1 cellular context compared by ENCODE assay signal in the genomic region with DNA sequence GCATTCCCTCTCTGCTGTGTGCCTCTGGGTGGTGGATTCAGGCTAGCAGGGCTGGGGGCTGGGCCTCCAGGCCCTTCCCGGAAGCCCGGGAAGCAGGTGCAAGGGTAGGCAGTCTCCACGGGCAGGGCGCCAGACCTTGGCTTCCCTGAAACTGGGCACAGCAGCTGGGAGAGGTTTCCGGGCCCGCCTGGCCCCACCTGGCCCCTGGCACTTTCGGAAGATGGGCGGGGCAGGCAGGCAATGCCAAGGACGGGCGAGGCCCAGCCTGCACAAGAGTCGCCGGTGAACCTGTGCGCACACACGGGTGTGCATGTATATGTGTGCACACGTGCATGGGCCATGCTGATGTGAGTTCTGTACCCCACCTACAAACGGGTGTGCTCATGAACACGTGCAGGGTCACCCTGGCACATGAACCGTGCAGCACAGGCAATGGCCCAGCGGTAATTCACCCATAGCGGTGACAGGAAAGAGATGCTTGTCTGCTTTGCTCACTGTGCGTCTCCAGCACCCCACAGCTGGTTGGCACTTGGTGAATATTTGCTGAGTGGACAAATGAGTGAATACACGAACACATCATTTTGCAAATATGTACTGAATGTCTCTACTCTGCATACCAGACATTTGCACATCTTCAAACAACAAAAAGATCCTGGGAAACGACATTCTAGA.
TF ChIP-seq lines count a peak whose summit lies in the region.

No MANE protein-coding gene starts in this region.

TF ChIP-seq in H1, 55 proteins besides CTCF, POLR2A, EP300 and RAD21:
- TF ChIP-seq RXRA (IDR thresholded peaks at IDR 0.05; ENCODE audit: insufficient read depth, low read depth, low read length) (no peak), JUND (IDR thresholded peaks at IDR 0.05; ENCODE audit: low read length) (no peak), HDAC6 (IDR thresholded peaks at IDR 0.05; ENCODE audit: low read depth, low read length) (no peak), YY1 (IDR thresholded peaks at IDR 0.05; ENCODE audit: low read depth, low read length) (no peak), ZNF274 (IDR thresholded peaks at IDR 0.05; ENCODE audit: borderline replicate concordance, extremely low read depth, low read length) (no peak), JUN (IDR thresholded peaks at IDR 0.05; ENCODE audit: low read depth, low read length) (no peak), CBX8 (IDR thresholded peaks at IDR 0.05; ENCODE audit: borderline replicate concordance, low read depth, low read length) (no peak), KDM5A (IDR thresholded peaks at IDR 0.05; ENCODE audit: low read length) (no peak), BCL11A (IDR thresholded peaks at IDR 0.05; ENCODE audit: low read depth in 2 of 2, low read length in 2 of 2) (no peak), CEBPB (IDR thresholded peaks at IDR 0.05; ENCODE audit: low read depth, low read length) (no peak), SIRT6 (IDR thresholded peaks at IDR 0.05; ENCODE audit: low read length) (no peak), TAF1 (IDR thresholded peaks at IDR 0.05; ENCODE audit: low read depth, low read length) (no peak), SP4 (IDR thresholded peaks at IDR 0.05; ENCODE audit: low read length) (no peak), CHD2 (IDR thresholded peaks at IDR 0.05; ENCODE audit: low read length) (no peak), CTBP2 (IDR thresholded peaks at IDR 0.05; ENCODE audit: borderline replicate concordance, insufficient read depth, insufficient read length, low read length) (no peak)
